Comparison of ENCODE assay signal across 15 cellular contexts in the genomic region with DNA sequence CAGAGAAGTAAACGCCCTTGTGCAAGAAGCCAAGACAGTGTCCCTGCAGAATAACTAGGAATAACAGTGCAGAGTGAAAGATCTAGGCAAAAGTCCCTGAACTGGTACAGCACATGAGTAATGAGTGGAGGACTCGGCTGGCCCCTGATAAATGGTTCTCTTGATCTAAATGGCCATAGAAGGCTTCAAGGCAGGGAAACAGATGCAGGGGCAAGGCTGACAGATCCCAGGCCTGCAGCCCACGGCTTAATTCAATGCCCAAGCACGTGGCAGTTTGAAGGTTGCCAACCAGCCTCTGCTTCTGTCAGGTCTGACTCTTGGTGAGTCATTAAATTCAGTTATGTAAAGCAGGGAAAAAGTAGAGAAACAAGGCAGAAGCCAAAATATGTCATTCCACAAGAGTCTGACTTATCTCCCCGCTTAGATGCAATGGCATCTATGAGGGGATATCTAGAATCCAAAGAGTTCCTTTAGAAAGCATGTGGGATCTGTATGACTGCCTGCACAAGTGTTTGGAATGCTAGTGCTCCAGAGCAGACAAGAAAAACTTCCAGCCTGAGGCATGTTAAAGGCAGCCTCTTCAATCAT.
A peak's percentile ranks its signal among the peaks of the same experiment; 100 is the strongest.
DNase-seq lines count a peak whose midpoint lies in the region; ATAC-seq, FAIRE-seq and TF ChIP-seq lines count a peak whose summit lies in the region.
"Had no signal": no experiment of that assay in that cellular context is flagged by ENCODE, and none has a peak within 500 bp of the region (broad histone marks: within the 10 kb centered on the region; RNA-seq: fewer than 3 reads in every experiment).

No MANE protein-coding gene starts in this region.

- peak; percentile 98 for ATAC-seq in left ventricle myocardium superior
- no peak for ATAC-seq in HG03378 (IDR thresholded peaks at IDR 0.05; ENCODE audit: unreplicated experiment)
- no peak for ATAC-seq in GM19455 (IDR thresholded peaks at IDR 0.05; ENCODE audit: unreplicated experiment)
- ATAC-seq: naive thymus-derived CD4-positive, alpha-beta T cell had no signal

- H3K9me3 ChIP-seq in PC-9 (ENCODE audit: insufficient read depth, low read depth) = no peaks in the 10 kb centered on the region

- H3F3A ChIP-seq in PC-9 (ENCODE audit: insufficient read depth, low read depth) = no peaks in the 10 kb centered on the region

- in situ Hi-C loops in astrocyte of the cerebellum (cut with HindIII; ENCODE audit: low sequenced_read_pairs) = no loop called here

- H3K9me2 ChIP-seq in PC-9 (ENCODE audit: insufficient read depth) = peaks cover 4% of the 10 kb centered on the region; the same call in 1 of the 2 replicates

- no peak overlapping the region for H3K27ac ChIP-seq in PC-9

- DNase-seq in H54 (ENCODE audit: insufficient read length, low spot score) (peak; percentile 3), astrocyte of the cerebellum (ENCODE audit: low read depth) (peak; percentile 9), left ventricle myocardium superior (peak; percentile 56), skeletal muscle cell (ENCODE audit: low read depth) (peak; percentile 34), HUDEP-2 (lab: John Stamatoyannopoulos, UW; ENCODE audit: unreplicated experiment in 76 of 76) (no peak), PC-9 (no peak)
- DNase-seq: activated CD4-positive, alpha-beta T cell treated with anti-CD3 and anti-CD28 coated beads for 1 hour; activated naive CD8-positive, alpha-beta T cell treated with anti-CD3 and anti-CD28 coated beads, Interleukin-2, amount 10 ng/mL, durations not matched to agents 7 days and 5 days; Calu3; glutamatergic neuron; naive thymus-derived CD4-positive, alpha-beta T cell; NCI-H2029 treated with DMSO at 0.1 percent for 48 hours; SHP77 treated with DMSO at 0.1 percent for 48 hours had no signal

- H3K4me3 ChIP-seq in astrocyte of the cerebellum (ENCODE audit: low read depth, low read length) (no peak overlapping the region), skeletal muscle cell (ENCODE audit: low read depth, low read length) (no peak overlapping the region), PC-9 (no peak overlapping the region)

- BruUV-seq in PC-9 (replicated peaks; lab: Mats Ljungman, UMichigan) = no TSS peak

- no peaks in the 10 kb centered on the region for H3K79me2 ChIP-seq in PC-9 (ENCODE audit: low read depth)

- FAIRE-seq in H54 (lab: Jason Lieb, UNC) = no peak

- TF ChIP-seq POLR2A in H54 (IDR thresholded peaks at IDR 0.05; ENCODE audit: low read depth, low read length) = no peak

- H3K27me3 ChIP-seq in PC-9 (ENCODE audit: insufficient read depth, low read depth) = no peaks in the 10 kb centered on the region

- POLR2A ChIA-PET in PC-9 (lab: Charles Lee; ENCODE audit: unreplicated experiment) = no interaction called here

- H3K36me3 ChIP-seq in PC-9 (ENCODE audit: low read depth) = no peaks in the 10 kb centered on the region

- no peaks in the 10 kb centered on the region for H4K20me1 ChIP-seq in PC-9 (ENCODE audit: insufficient read depth)

- TF ChIP-seq CTCF in astrocyte of the cerebellum (IDR thresholded peaks at IDR 0.05; ENCODE audit: low read depth, low read length, missing control alignments) (no peak), PC-9 (conservative IDR thresholded peaks at IDR 0.05) (no peak)

- no peak overlapping the region for H3K4me2 ChIP-seq in PC-9

- H2AFZ ChIP-seq in PC-9 = no peak overlapping the region

- no peaks in the 10 kb centered on the region for H3K4me1 ChIP-seq in PC-9 (replicated peaks; ENCODE audit: insufficient read depth)

- CTCF ChIA-PET in PC-9 (lab: Charles Lee) = no interaction called here

- intact Hi-C loops in left ventricle myocardium superior (cut with micrococcal nuclease) = no loop called here
- intact Hi-C loops in PC-9 (cut with micrococcal nuclease; ENCODE audit: unreplicated experiment) = no loop called here

Comparison
In these comparisons a context has a peak if more than half of its experiments do, and no peak if none do; other contexts are left out.
1. DNase-seq: peak in H54 (single experiment), astrocyte of the cerebellum (single experiment), left ventricle myocardium superior (single experiment) and skeletal muscle cell (single experiment); none in HUDEP-2 (0 of 76) and PC-9 (0 of 2).